Comparison of ENCODE assay signal across 25 cellular contexts in genomic region chr1:30285461-30286050, GRCh38.
DNase-seq lines count a peak whose midpoint lies in the region; ATAC-seq and TF ChIP-seq lines count a peak whose summit lies in the region.
"Had no signal": no experiment of that assay in that cellular context is flagged by ENCODE, and none has a peak within 500 bp of the region (broad histone marks: within the 10 kb centered on the region; RNA-seq: fewer than 3 reads in every experiment).

No MANE protein-coding gene starts in this region.

- H3K4me2 ChIP-seq in neural progenitor cell = no peak overlapping the region
- H3K4me2 ChIP-seq: GM23338 had no signal

- no peaks in the 10 kb centered on the region for H4K20me1 ChIP-seq in neural progenitor cell (ENCODE audit: low read depth)

- H3K27ac ChIP-seq in colonic mucosa = no peak overlapping the region
- no peak overlapping the region for H3K27ac ChIP-seq in neural progenitor cell
- no peak overlapping the region for H3K27ac ChIP-seq in vagina

- H3K9me3 ChIP-seq in colonic mucosa = no peaks in the 10 kb centered on the region
- H3K9me3 ChIP-seq in neural progenitor cell (ENCODE audit: low read depth) = no peaks in the 10 kb centered on the region
- no peaks in the 10 kb centered on the region for H3K9me3 ChIP-seq in vagina
- H3K9me3 ChIP-seq: BE2C had no signal

- H3K9me3 Mint-ChIP-seq in neural progenitor cell = no peaks in the 10 kb centered on the region
- H3K9me3 Mint-ChIP-seq: GM23338, H9 had no signal

- H3K27me3 ChIP-seq in colonic mucosa = no peaks in the 10 kb centered on the region
- H3K27me3 ChIP-seq in neural progenitor cell = no peaks in the 10 kb centered on the region
- no peaks in the 10 kb centered on the region for H3K27me3 ChIP-seq in vagina
- H3K27me3 ChIP-seq: BE2C had no signal

- intact Hi-C loops in colonic mucosa (cut with DNase I) (no loop called here), vagina (cut with DNase I) (no loop called here)

- H3K27ac Mint-ChIP-seq in neural progenitor cell = peak overlapping the region; percentile 55
- H3K27ac Mint-ChIP-seq: GM23338 had no signal

- H3K9ac ChIP-seq in colonic mucosa (ENCODE audit: low read depth in 2 of 2, low read length in 2 of 2) (no peak overlapping the region), neural progenitor cell (no peak overlapping the region)

- H2AFZ ChIP-seq in neural progenitor cell (replicated peaks) = no peak overlapping the region
- H2AFZ ChIP-seq: GM23338 had no signal

- no peaks in the 10 kb centered on the region for H3K79me2 ChIP-seq in neural progenitor cell (ENCODE audit: low read depth)

- no peaks in the 10 kb centered on the region for H3F3A ChIP-seq in neural progenitor cell (ENCODE audit: low read depth)

- no peak overlapping the region for H3K4me3 ChIP-seq in colonic mucosa
- no peak overlapping the region for H3K4me3 ChIP-seq in neural progenitor cell
- H3K4me3 ChIP-seq in vagina = no peak overlapping the region
- H3K4me3 ChIP-seq: GM23338 had no signal

- H3K4me1 Mint-ChIP-seq in neural progenitor cell = peaks cover 5% of the 10 kb centered on the region
- H3K4me1 Mint-ChIP-seq: GM23338 had no signal

- H3K4me1 ChIP-seq in colonic mucosa (no peaks in the 10 kb centered on the region), neural progenitor cell (peaks cover 9% of the 10 kb centered on the region), vagina (no peaks in the 10 kb centered on the region)
- H3K4me1 ChIP-seq: BE2C had no signal

- no peak overlapping the region for H3K4me3 Mint-ChIP-seq in neural progenitor cell
- H3K4me3 Mint-ChIP-seq: GM23338, H9 had no signal

- H3K27me3 Mint-ChIP-seq in neural progenitor cell (ENCODE audit: insufficient read depth, low read depth) = peaks cover 7% of the 10 kb centered on the region

- H3K36me3 ChIP-seq in colonic mucosa = no peaks in the 10 kb centered on the region
- H3K36me3 ChIP-seq in neural progenitor cell = no peaks in the 10 kb centered on the region
- no peaks in the 10 kb centered on the region for H3K36me3 ChIP-seq in vagina
- H3K36me3 ChIP-seq: BE2C had no signal

- no peaks in the 10 kb centered on the region for H3K36me3 Mint-ChIP-seq in neural progenitor cell

- TF ChIP-seq CTCF in colonic mucosa (IDR thresholded peaks at IDR 0.05) (no peak), neural progenitor cell (IDR thresholded peaks at IDR 0.05) (no peak), vagina (IDR thresholded peaks at IDR 0.05) (no peak)

- DNase-seq in activated CD8-positive, alpha-beta memory T cell treated with anti-CD3 and anti-CD28 coated beads, Interleukin-2, amount 50 U/mL, for 48 hours = peak; percentile 8
- no peak for DNase-seq in activated CD8-positive, alpha-beta memory T cell treated with anti-CD3 and anti-CD28 coated beads, Interleukin-2, amount 50 U/mL, for 4 hours
- DNase-seq in colonic mucosa (peak; percentile 11), neural progenitor cell (ENCODE audit: low spot score) (no peak), vagina (ENCODE audit: extremely low spot score in 2 of 2) (peak; percentile 49 to 74), NCI-H748 (lab: John Stamatoyannopoulos, UW; ENCODE audit: unreplicated experiment) (no peak)
- DNase-seq: 8988T; ACHN; BE2C; Calu3; DND-41; H9; KBM-7; MV-4-11; NCI-H1105; NCI-H1436 treated with DMSO at 0.1 percent for 48 hours; NCI-H187 treated with DMSO at 0.1 percent for 48 hours; NCI-H2171 treated with DMSO at 0.1 percent for 48 hours; NCI-H345; NCI-H524; NCI-H774; NK-92 treated with Interleukin-12 subunit alpha and Interleukin-12 subunit beta, amount 100 ng/mL, for 24 hours; PC-3 had no signal

- TF ChIP-seq POLR2A in vagina (IDR thresholded peaks at IDR 0.05) = no peak

- ATAC-seq in HG03442 (IDR thresholded peaks at IDR 0.05; ENCODE audit: unreplicated experiment) = no peak
- ATAC-seq: PC-3 had no signal

Comparison
In these comparisons a context has a peak if more than half of its experiments do, and no peak if none do; other contexts are left out.
1. DNase-seq: peak in activated CD8-positive, alpha-beta memory T cell treated with anti-CD3 and anti-CD28 coated beads, Interleukin-2, amount 50 U/mL, for 48 hours (single experiment), colonic mucosa (single experiment) and vagina (2 of 2); none in activated CD8-positive, alpha-beta memory T cell treated with anti-CD3 and anti-CD28 coated beads, Interleukin-2, amount 50 U/mL, for 4 hours (single experiment), neural progenitor cell (single experiment) and NCI-H748 (single experiment).